ENCODE assay signal across 8 cellular contexts in the genomic region with DNA sequence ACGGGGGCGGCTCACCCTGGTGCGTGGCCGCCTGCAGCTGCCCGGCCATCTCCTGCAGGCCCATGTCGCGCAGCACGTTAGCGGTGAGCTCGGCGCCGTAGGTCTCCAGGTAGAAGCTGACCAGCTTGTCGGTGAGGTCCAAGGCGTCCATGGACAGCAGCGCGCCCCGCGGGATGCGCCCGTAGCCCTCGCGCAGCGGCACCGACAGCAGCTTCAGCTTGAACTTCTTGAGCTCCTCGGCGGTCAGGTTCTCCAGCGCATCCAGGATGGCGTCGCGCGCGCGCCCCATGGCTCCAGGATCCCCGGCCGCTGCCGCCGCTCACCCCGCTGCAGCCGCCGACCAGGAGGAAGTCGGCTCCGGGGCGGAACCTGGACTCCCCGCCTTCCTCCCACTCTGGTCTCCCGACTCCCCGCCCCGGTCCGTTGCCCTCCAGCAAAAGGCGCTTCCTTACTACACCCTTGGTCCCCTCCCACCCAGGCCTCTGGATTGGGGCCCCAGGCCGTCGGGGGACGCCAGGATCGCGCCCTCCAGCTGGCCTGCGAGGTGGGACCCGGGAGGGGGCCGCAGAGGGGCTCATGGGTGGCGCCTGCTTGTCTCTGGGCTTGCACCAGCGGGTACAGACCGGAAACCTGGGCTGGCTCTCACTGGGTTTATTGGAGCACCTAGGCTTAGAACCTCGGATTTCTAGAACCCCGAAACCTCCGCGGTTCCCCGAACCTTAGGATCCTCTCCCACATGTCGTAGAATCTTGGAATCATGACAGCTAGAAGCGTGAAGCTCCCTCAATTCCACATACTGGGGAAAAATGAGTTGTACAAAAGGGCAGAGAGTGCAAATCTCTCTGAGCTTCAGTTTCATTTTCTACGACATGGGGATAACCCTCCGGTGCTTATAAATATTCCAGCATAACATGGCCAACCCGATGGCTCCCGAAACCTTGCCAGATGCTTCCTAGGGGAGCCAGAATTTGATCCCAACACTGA. TPM values are rescaled to one million over a fixed set of nuclear protein-coding genes. Genes with fewer than 3 reads are reported as not detected.
A peak's percentile ranks its signal among the peaks of the same experiment; 100 is the strongest.
DNase-seq lines count a peak whose midpoint lies in the region; ATAC-seq and TF ChIP-seq lines count a peak whose summit lies in the region.

A gene (minus strand): TSS at position 359 of the 984 bp plus-strand sequence. CDS start 70 bp downstream, at position 289.

- H3K4me1 ChIP-seq in ascending aorta (peaks cover 0 to 10% of the 10 kb centered on the region in 2 donors), iPS-15b (ENCODE audit: control insufficient read depth, insufficient read depth, low read length) (peaks cover 6% of the 10 kb centered on the region)

- H3K27ac ChIP-seq in ascending aorta = peak within 1 kb of the TSS in 1 of 2 donors; percentile 4

- H3K27me3 ChIP-seq in ascending aorta (no peaks in the 10 kb centered on the region), iPS-15b (ENCODE audit: control insufficient read depth, insufficient read depth, low read length) (peaks cover 4% of the 10 kb centered on the region)

- TF ChIP-seq CTCF in ascending aorta (IDR thresholded peaks at IDR 0.05) = no peak

- intact Hi-C loops in ascending aorta (cut with DNase I) = no loop called here

- H3K9ac ChIP-seq in iPS-15b (ENCODE audit: low read depth, low read length) = peak within 1 kb of the TSS; percentile 58

- H3K36me3 ChIP-seq in ascending aorta = peaks cover 0 to 4% of the 10 kb centered on the region in 2 donors
- peaks cover 6% of the 10 kb centered on the region for H3K36me3 ChIP-seq in iPS-15b (ENCODE audit: control insufficient read depth, insufficient read depth, low read length)

- H3K9me3 ChIP-seq in ascending aorta (no peaks in the 10 kb centered on the region), iPS-15b (ENCODE audit: control insufficient read depth, insufficient read depth, low read length) (no peaks in the 10 kb centered on the region)

- peak; percentile 39 for ATAC-seq in GM21717 (IDR thresholded peaks at IDR 0.05; ENCODE audit: unreplicated experiment)

- peak; percentile 49 for DNase-seq in ELF-1 (ENCODE audit: low read depth, low spot score)
- DNase-seq in NCI-H2227 treated with DMSO at 0.1 percent for 48 hours (lab: John Stamatoyannopoulos, UW) = peak; percentile 38
- DNase-seq in ascending aorta (ENCODE audit: low spot score in 2 of 2) = peak in 1 of 2 donors; percentile 74
- DNase-seq in skeletal muscle cell (ENCODE audit: low read depth) = no peak
- DNase-seq in GM19240 (ENCODE audit: insufficient read length, low spot score) = no peak
- no peak for DNase-seq in SHP77 (lab: John Stamatoyannopoulos, UW)

- H3K4me3 ChIP-seq in ascending aorta = peak within 1 kb of the TSS; percentile 64 to 65
- peak within 1 kb of the TSS; percentile 77 for H3K4me3 ChIP-seq in iPS-15b (ENCODE audit: low read depth, low read length)
- H3K4me3 ChIP-seq in skeletal muscle cell (ENCODE audit: low read depth, low read length) = peak within 1 kb of the TSS; percentile 62

RNA-seq across cellular contexts. Expression of the gene that starts here (rescaled TPM):
- 21.1 TPM for total RNA-seq in ascending aorta

Comparison
In these comparisons a context has a peak if more than half of its experiments do, and no peak if none do; other contexts are left out.
1. DNase-seq: peak in ELF-1 (single experiment) and NCI-H2227 treated with DMSO at 0.1 percent for 48 hours (single experiment); none in skeletal muscle cell (single experiment), GM19240 (single experiment) and SHP77 (0 of 2).
2. Peak in every context shown above with its lines, with median percentiles within 50 percentile points of each other: H3K4me3 ChIP-seq.